Comparison of ENCODE assay signal across 14 cellular contexts in genomic region chr11:45930951-45931563, GRCh38. TPM values are rescaled to one million over a fixed set of nuclear protein-coding genes. Genes with fewer than 3 reads are reported as not detected.
DNase-seq lines count a peak whose midpoint lies in the region; ATAC-seq and TF ChIP-seq lines count a peak whose summit lies in the region.
"Had no signal": no experiment of that assay in that cellular context is flagged by ENCODE, and none has a peak within 500 bp of the region (broad histone marks: within the 10 kb centered on the region; RNA-seq: fewer than 3 reads in every experiment).

No MANE protein-coding gene starts in this region.

- H3K27ac ChIP-seq in prostate gland = peak overlapping the region; percentile 64 to 79
- H3K27ac ChIP-seq: esophagus muscularis mucosa, thoracic aorta had no signal

- H3K4me1 Mint-ChIP-seq in IgD-negative memory B cell = peaks cover 46 to 81% (median 58%) of the 10 kb centered on the region in 3 donors
- H3K4me1 Mint-ChIP-seq in central memory CD8-positive, alpha-beta T cell = peaks cover 34% of the 10 kb centered on the region

- H3K9me3 ChIP-seq in prostate gland = no peaks in the 10 kb centered on the region
- H3K9me3 ChIP-seq: esophagus muscularis mucosa, thoracic aorta had no signal

- TF ChIP-seq POLR2A in prostate gland (IDR thresholded peaks at IDR 0.05) = no peak

- in situ Hi-C loops in ACHN (cut with HindIII; ENCODE audit: low pct_ligation_motif_present, low pct_unique_long_range_greater_than_20kb, low sequenced_read_pairs) = no loop called here

- peak; percentile 28 for DNase-seq in DMS 273 (lab: John Stamatoyannopoulos, UW; ENCODE audit: unreplicated experiment)
- no peak for DNase-seq in DMS 273 treated with DMSO at 0.1 percent for 48 hours (lab: John Stamatoyannopoulos, UW)
- DNase-seq in central memory CD8-positive, alpha-beta T cell (ENCODE audit: low spot score in 2 of 2) = no peak
- DNase-seq in prostate gland (ENCODE audit: low spot score) = peak; percentile 86
- DNase-seq in ACHN = no peak
- no peak for DNase-seq in C1 segment of cervical spinal cord (lab: John Stamatoyannopoulos, UW)
- DNase-seq: 8988T; activated CD8-positive, alpha-beta memory T cell treated with anti-CD3 and anti-CD28 coated beads, Interleukin-2, amount 50 U/mL, for 48 hours; T1000 had no signal

- no peaks in the 10 kb centered on the region for H3K36me3 ChIP-seq in prostate gland

- H3K27me3 ChIP-seq in prostate gland (replicated peaks; ENCODE audit: insufficient read depth) = no peaks in the 10 kb centered on the region

- WGBS in prostate gland = 55% methylated on average over 8 of the region's 8 CpGs

- H3K9me3 Mint-ChIP-seq in IgD-negative memory B cell = no peaks in the 10 kb centered on the region
- H3K9me3 Mint-ChIP-seq in central memory CD8-positive, alpha-beta T cell = no peaks in the 10 kb centered on the region

- intact Hi-C loops in prostate gland (cut with DNase I) = no loop called here

- peaks cover 3% of the 10 kb centered on the region for H3K27me3 Mint-ChIP-seq in IgD-negative memory B cell
- no peaks in the 10 kb centered on the region for H3K27me3 Mint-ChIP-seq in central memory CD8-positive, alpha-beta T cell

- TF ChIP-seq CTCF in prostate gland (IDR thresholded peaks at IDR 0.05) = no peak

- no peak for ATAC-seq in central memory CD8-positive, alpha-beta T cell (replicated peaks; ENCODE audit: extremely low read depth, poor library complexity, severe bottlenecking)
- no peak for ATAC-seq in HG02623 (IDR thresholded peaks at IDR 0.05; ENCODE audit: unreplicated experiment)

- H3K27ac Mint-ChIP-seq in IgD-negative memory B cell = peak overlapping the region; percentile 95 to 96 (median 96)
- H3K27ac Mint-ChIP-seq in central memory CD8-positive, alpha-beta T cell (ENCODE audit: low read depth) = peak overlapping the region; percentile 91

- peaks cover 6% of the 10 kb centered on the region for H3K36me3 Mint-ChIP-seq in IgD-negative memory B cell
- H3K36me3 Mint-ChIP-seq in central memory CD8-positive, alpha-beta T cell (ENCODE audit: insufficient read depth) = peaks cover 44% of the 10 kb centered on the region

- H3K4me3 ChIP-seq in prostate gland = peak overlapping the region in 1 of 2 donors; percentile 7
- H3K4me3 ChIP-seq: esophagus muscularis mucosa, thoracic aorta had no signal

- H3K4me1 ChIP-seq in prostate gland (replicated peaks) = peaks cover 16% of the 10 kb centered on the region

- peak overlapping the region; percentile 85 to 92 (median 88) for H3K4me3 Mint-ChIP-seq in IgD-negative memory B cell
- H3K4me3 Mint-ChIP-seq in central memory CD8-positive, alpha-beta T cell = peak overlapping the region; percentile 38

RNA-seq across cellular contexts. Expression of gene LARGE2, which starts 8.6 kb away (rescaled TPM):
- 61.7 TPM for polyA plus RNA-seq in IgD-negative memory B cell
- total RNA-seq in prostate gland = 10 to 100 TPM; 20.2 to 33.6 TPM
- total RNA-seq: mesenteric fat pad had no signal

RNA-seq across cellular contexts. Expression of gene PEX16, which starts 13.4 kb away (rescaled TPM):
- polyA plus RNA-seq in IgD-negative memory B cell = 73.5 TPM
- total RNA-seq in prostate gland = 10 to 100 TPM; 31.8 to 35.4 TPM

RNA-seq across cellular contexts. Expression of gene FREY1, which starts 24.0 kb away (rescaled TPM):
- not detected for polyA plus RNA-seq in IgD-negative memory B cell
- 1 to 10 TPM in 1 of 2 donors, under 1 TPM in 1; 0.59 to 2.8 TPM for total RNA-seq in prostate gland

RNA-seq across cellular contexts. Expression of gene MAPK8IP1, which starts 45.6 kb away (rescaled TPM):
- 0.26 TPM for polyA plus RNA-seq in IgD-negative memory B cell
- 10 to 100 TPM; 19.8 to 46.9 TPM for total RNA-seq in prostate gland

Comparison
In these comparisons a context has a peak if more than half of its experiments do, and no peak if none do; other contexts are left out.
1. DNase-seq: peak in DMS 273 (single experiment) and prostate gland (single experiment); none in DMS 273 treated with DMSO at 0.1 percent for 48 hours (single experiment), central memory CD8-positive, alpha-beta T cell (0 of 2), ACHN (single experiment) and C1 segment of cervical spinal cord (0 of 14).